25 cellular contexts compared by ENCODE assay signal in the genomic region with DNA sequence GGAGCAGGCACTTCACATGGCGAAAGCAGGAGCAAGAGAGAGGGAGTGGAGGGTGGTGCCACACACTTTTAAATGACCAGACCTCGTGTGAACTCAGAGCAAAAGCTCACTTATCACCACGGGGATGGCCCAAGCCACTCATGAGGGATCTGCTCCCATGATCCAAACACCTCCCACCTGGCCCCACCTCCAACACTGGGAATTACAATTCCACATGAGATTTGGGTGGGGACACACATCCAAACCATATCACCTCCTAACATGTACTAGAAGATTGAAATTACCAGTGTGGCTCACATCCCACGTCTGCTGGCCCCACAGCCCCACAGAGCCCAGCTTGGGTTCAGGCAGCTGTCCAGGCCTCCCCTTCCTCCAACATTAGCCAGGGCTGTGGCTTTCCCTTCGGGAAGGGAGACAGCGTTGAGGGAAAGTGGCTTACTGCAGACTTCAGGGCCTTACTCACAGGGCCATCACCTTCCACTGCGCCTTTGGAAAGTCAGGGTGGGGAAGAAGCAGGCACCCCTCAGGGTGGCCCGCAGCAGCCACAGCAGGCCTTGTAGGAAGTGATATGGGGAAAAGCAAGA. TPM values are rescaled to one million over a fixed set of nuclear protein-coding genes. Genes with fewer than 3 reads are reported as not detected.
"Had no signal": no experiment of that assay in that cellular context is flagged by ENCODE, and none has a peak within 500 bp of the region (broad histone marks: within the 10 kb centered on the region; RNA-seq: fewer than 3 reads in every experiment).

No MANE protein-coding gene starts in this region.

- H3K27me3 ChIP-seq: breast epithelium, foreskin keratinocyte, pancreas had no signal

- ATAC-seq: activated CD4-positive, alpha-beta T cell treated with anti-CD3 and anti-CD28 coated beads for 36 hours; activated CD8-positive, alpha-beta memory T cell treated with anti-CD3 and anti-CD28 coated beads, Interleukin-2, amount 10 ng/mL, durations not matched to agents 7 days and 5 days; activated naive CD8-positive, alpha-beta T cell treated with anti-CD3 and anti-CD28 coated beads, Interleukin-2, amount 50 U/mL, for 24 hours; effector memory CD8-positive, alpha-beta T cell; foreskin keratinocyte; pancreas; T-helper 17 cell had no signal

- H3K27ac Mint-ChIP-seq: activated CD4-positive, alpha-beta memory T cell treated with anti-CD3 and anti-CD28 coated beads for 36 hours; activated CD4-positive, alpha-beta T cell treated with anti-CD3 and anti-CD28 coated beads for 36 hours; activated CD8-positive, alpha-beta memory T cell treated with anti-CD3 and anti-CD28 coated beads, Interleukin-2, amount 10 ng/mL, durations not matched to agents 7 days and 5 days; activated naive CD4-positive, alpha-beta T cell treated with anti-CD3 and anti-CD28 coated beads for 36 hours; activated naive CD8-positive, alpha-beta T cell treated with anti-CD3 and anti-CD28 coated beads, Interleukin-2, amount 50 U/mL, for 24 hours; activated T-helper 2 cell treated with anti-CD3 and anti-CD28 coated beads, Interferon-gamma antibody, Interleukin-2, Interleukin-4, amounts not matched to agents 10 μg/mL and 5 μg/mL and 100 μg/mL, durations not matched to agents 14 hours and 24 hours and 36 hours; T-helper 17 cell had no signal

- H3K36me3 Mint-ChIP-seq: activated CD4-positive, alpha-beta memory T cell treated with anti-CD3 and anti-CD28 coated beads for 36 hours had no signal

- H3K27me3 Mint-ChIP-seq: activated CD4-positive, alpha-beta memory T cell treated with anti-CD3 and anti-CD28 coated beads for 36 hours; activated CD4-positive, alpha-beta T cell treated with anti-CD3 and anti-CD28 coated beads for 36 hours; activated CD8-positive, alpha-beta memory T cell treated with anti-CD3 and anti-CD28 coated beads, Interleukin-2, amount 10 ng/mL, durations not matched to agents 7 days and 5 days; activated naive CD8-positive, alpha-beta T cell treated with anti-CD3 and anti-CD28 coated beads, Interleukin-2, amount 50 U/mL, for 24 hours; effector memory CD8-positive, alpha-beta T cell; T-helper 17 cell had no signal

- H3K4me3 ChIP-seq: breast epithelium, pancreas had no signal

- H3K9me3 Mint-ChIP-seq: activated CD4-positive, alpha-beta memory T cell treated with anti-CD3 and anti-CD28 coated beads for 36 hours; activated naive CD4-positive, alpha-beta T cell treated with anti-CD3 and anti-CD28 coated beads for 36 hours; activated naive CD8-positive, alpha-beta T cell treated with anti-CD3 and anti-CD28 coated beads, Interleukin-2, amount 50 U/mL, for 24 hours; activated T-helper 2 cell treated with anti-CD3 and anti-CD28 coated beads, Interferon-gamma antibody, Interleukin-2, Interleukin-4, amounts not matched to agents 10 μg/mL and 5 μg/mL and 100 μg/mL, durations not matched to agents 14 hours and 24 hours and 36 hours; effector memory CD8-positive, alpha-beta T cell had no signal

- H3K4me1 ChIP-seq: foreskin keratinocyte had no signal

- H3K27ac ChIP-seq: breast epithelium, foreskin keratinocyte, pancreas, WERI-Rb-1 had no signal

- H3K4me3 Mint-ChIP-seq: activated CD4-positive, alpha-beta memory T cell treated with anti-CD3 and anti-CD28 coated beads for 36 hours; activated CD4-positive, alpha-beta T cell treated with anti-CD3 and anti-CD28 coated beads for 36 hours; activated CD8-positive, alpha-beta memory T cell treated with anti-CD3 and anti-CD28 coated beads, Interleukin-2, amount 10 ng/mL, durations not matched to agents 7 days and 5 days; activated naive CD4-positive, alpha-beta T cell treated with anti-CD3 and anti-CD28 coated beads for 36 hours; activated naive CD8-positive, alpha-beta T cell treated with anti-CD3 and anti-CD28 coated beads, Interleukin-2, amount 50 U/mL, for 24 hours; effector memory CD8-positive, alpha-beta T cell; T-helper 17 cell had no signal

- DNase-seq: activated CD4-positive, alpha-beta memory T cell treated with anti-CD3 and anti-CD28 coated beads for 36 hours; activated CD4-positive, alpha-beta T cell treated with anti-CD3 and anti-CD28 coated beads for 36 hours; activated CD8-positive, alpha-beta memory T cell treated with anti-CD3 and anti-CD28 coated beads, Interleukin-2, amount 10 ng/mL, durations not matched to agents 7 days and 5 days; activated naive CD4-positive, alpha-beta T cell treated with anti-CD3 and anti-CD28 coated beads for 36 hours; activated naive CD8-positive, alpha-beta T cell treated with anti-CD3 and anti-CD28 coated beads, Interleukin-2, amount 50 U/mL, for 24 hours; activated T-cell treated with anti-CD3 and anti-CD28 coated beads, Interleukin-2, amount 50 U/mL, for 1 hour; cerebellar nuclear complex; dermis blood vessel endothelial cell; effector memory CD8-positive, alpha-beta T cell; foreskin keratinocyte; glutamatergic neuron; hypothalamus; mesendoderm; stimulated activated CD4-positive, alpha-beta T cell treated with anti-CD3 and anti-CD28 coated beads, Interleukin-15, amount 100 ng/mL, for 24 hours; stimulated activated CD4-positive, alpha-beta T cell treated with anti-CD3 and anti-CD28 coated beads, Interleukin-4, amount 100 ng/mL, for 1 hour; stimulated activated naive CD4-positive, alpha-beta T cell treated with Interleukin-2 at 50 U/mL for 16 hours; substantia nigra; T-helper 17 cell; trophoblast cell; WERI-Rb-1 had no signal

RNA-seq across cellular contexts. Expression of a gene that starts 59.8 kb away (rescaled TPM):
- total RNA-seq: activated CD4-positive, alpha-beta memory T cell treated with anti-CD3 and anti-CD28 coated beads for 36 hours; activated CD4-positive, alpha-beta T cell treated with anti-CD3 and anti-CD28 coated beads for 36 hours; activated CD8-positive, alpha-beta memory T cell treated with anti-CD3 and anti-CD28 coated beads, Interleukin-2, amount 10 ng/mL, durations not matched to agents 7 days and 5 days; activated naive CD4-positive, alpha-beta T cell treated with anti-CD3 and anti-CD28 coated beads for 36 hours; activated T-helper 2 cell treated with anti-CD3 and anti-CD28 coated beads, Interferon-gamma antibody, Interleukin-2, Interleukin-4, amounts not matched to agents 10 μg/mL and 5 μg/mL and 100 μg/mL, durations not matched to agents 14 hours and 24 hours and 36 hours; aorta; breast epithelium; dermis blood vessel endothelial cell; foreskin keratinocyte; kidney epithelial cell; T-helper 17 cell had no signal
- polyA plus RNA-seq: aorta, foreskin keratinocyte had no signal
